38 cellular contexts compared by ENCODE assay signal in genomic region chr2:154329510-154329909, GRCh38.
"Had no signal": no experiment of that assay in that cellular context is flagged by ENCODE, and none has a peak within 500 bp of the region (broad histone marks: within the 10 kb centered on the region; RNA-seq: fewer than 3 reads in every experiment).

No MANE protein-coding gene starts in this region.

- H3K36me3 ChIP-seq: adrenal gland, ascending aorta, breast epithelium, cardiac muscle cell had no signal

- H3K9me3 Mint-ChIP-seq: activated naive CD4-positive, alpha-beta T cell treated with anti-CD3 and anti-CD28 coated beads for 36 hours; activated naive CD4-positive, alpha-beta T cell treated with anti-CD3 and anti-CD28 coated beads, Interleukin-2, amount 10 ng/mL, durations not matched to agents 7 days and 5 days; activated naive CD4-positive, alpha-beta T cell treated with anti-CD3 and anti-CD28 coated beads, Interleukin-2, amount 50 U/mL, for 24 hours; activated naive CD8-positive, alpha-beta T cell treated with anti-CD3 and anti-CD28 coated beads for 36 hours; activated naive CD8-positive, alpha-beta T cell treated with anti-CD3 and anti-CD28 coated beads, Interleukin-2, amount 10 ng/mL, durations not matched to agents 7 days and 5 days; activated naive CD8-positive, alpha-beta T cell treated with anti-CD3 and anti-CD28 coated beads, Interleukin-2, amount 50 U/mL, for 24 hours; activated T-cell treated with anti-CD3 and anti-CD28 coated beads, Interleukin-2, amount 50 U/mL, for 24 hours; activated T-helper 1 cell treated with anti-CD3 and anti-CD28 coated beads, Interleukin-12 subunit alpha, Interleukin-12 subunit beta, Interleukin-2, Interleukin-4 antibody, amounts not matched to agents 30 ng/mL and 10 ng/mL and 1 ng/mL, durations not matched to agents 14 hours and 24 hours and 36 hours; activated T-helper 2 cell treated with anti-CD3 and anti-CD28 coated beads, Interferon-gamma antibody, Interleukin-2, Interleukin-4, amounts not matched to agents 10 μg/mL and 5 μg/mL and 100 μg/mL, durations not matched to agents 14 hours and 24 hours and 36 hours; brain had no signal

- DNase-seq: activated effector memory CD4-positive, alpha-beta T cell treated with anti-CD3 and anti-CD28 coated beads, Interleukin-2, amount 50 U/mL, for 16 hours; activated effector memory CD4-positive, alpha-beta T cell treated with Interleukin-2 at 50 U/mL for 16 hours; activated gamma-delta T cell; activated gamma-delta T cell treated with Interleukin-2 at 50 U/mL for 16 hours; activated naive CD4-positive, alpha-beta T cell; activated naive CD4-positive, alpha-beta T cell treated with anti-CD3 and anti-CD28 coated beads for 36 hours; activated naive CD4-positive, alpha-beta T cell treated with anti-CD3 and anti-CD28 coated beads, Interleukin-2, amount 10 ng/mL, durations not matched to agents 7 days and 5 days; activated naive CD4-positive, alpha-beta T cell treated with anti-CD3 and anti-CD28 coated beads, Interleukin-2, amount 50 U/mL, for 16 hours; activated naive CD4-positive, alpha-beta T cell treated with Interleukin-2 at 50 U/mL for 16 hours; activated naive CD8-positive, alpha-beta T cell treated with anti-CD3 and anti-CD28 coated beads for 36 hours; activated naive CD8-positive, alpha-beta T cell treated with anti-CD3 and anti-CD28 coated beads, Interleukin-2, amount 10 ng/mL, durations not matched to agents 7 days and 5 days; activated naive CD8-positive, alpha-beta T cell treated with anti-CD3 and anti-CD28 coated beads, Interleukin-2, amount 50 U/mL, for 24 hours; activated T-cell treated with anti-CD3 and anti-CD28 coated beads for 4 hours; activated T-cell treated with anti-CD3 and anti-CD28 coated beads, Interleukin-2, amount 50 U/mL, for 1 hour; activated T-cell treated with anti-CD3 and anti-CD28 coated beads, Interleukin-2, amount 50 U/mL, for 24 hours; activated T-cell treated with anti-CD3 and anti-CD28 coated beads, Interleukin-2, amount 50 U/mL, for 4 hours; activated T-cell treated with anti-CD3 and anti-CD28 coated beads, Interleukin-2, amount 50 U/mL, for 48 hours; activated T-cell treated with anti-CD3 and anti-CD28 coated beads, Interleukin-2, amount 50 U/mL, for 72 hours; adrenal gland; amniotic stem cell; amygdala; anterior cingulate cortex; aorta; body of pancreas; caudate nucleus; central memory CD4-positive, alpha-beta T cell; cerebellar nuclear complex had no signal

- H3K9me3 ChIP-seq: adrenal gland, ascending aorta, body of pancreas, breast epithelium had no signal

- H3K27me3 ChIP-seq: adrenal gland, ascending aorta, body of pancreas, breast epithelium, cardiac muscle cell had no signal

- H3K36me3 Mint-ChIP-seq: activated naive CD4-positive, alpha-beta T cell treated with anti-CD3 and anti-CD28 coated beads, Interleukin-2, amount 10 ng/mL, durations not matched to agents 7 days and 5 days; activated naive CD4-positive, alpha-beta T cell treated with anti-CD3 and anti-CD28 coated beads, Interleukin-2, amount 50 U/mL, for 24 hours; activated naive CD4-positive, alpha-beta T cell treated with anti-CD3 and anti-CD28 coated beads, Interleukin-2, amount 50 U/mL, for 72 hours; activated naive CD8-positive, alpha-beta T cell; activated naive CD8-positive, alpha-beta T cell treated with anti-CD3 and anti-CD28 coated beads for 36 hours; activated naive CD8-positive, alpha-beta T cell treated with anti-CD3 and anti-CD28 coated beads, Interleukin-2, amount 10 ng/mL, durations not matched to agents 7 days and 5 days; brain had no signal

- H3K4me1 ChIP-seq: adrenal gland, ascending aorta, body of pancreas, breast epithelium had no signal

- H3K4me3 Mint-ChIP-seq: activated naive CD4-positive, alpha-beta T cell treated with anti-CD3 and anti-CD28 coated beads for 36 hours; activated naive CD4-positive, alpha-beta T cell treated with anti-CD3 and anti-CD28 coated beads, Interleukin-2, amount 10 ng/mL, durations not matched to agents 7 days and 5 days; activated naive CD4-positive, alpha-beta T cell treated with anti-CD3 and anti-CD28 coated beads, Interleukin-2, amount 50 U/mL, for 24 hours; activated naive CD8-positive, alpha-beta T cell; activated naive CD8-positive, alpha-beta T cell treated with anti-CD3 and anti-CD28 coated beads for 36 hours; activated naive CD8-positive, alpha-beta T cell treated with anti-CD3 and anti-CD28 coated beads, Interleukin-2, amount 10 ng/mL, durations not matched to agents 7 days and 5 days; activated naive CD8-positive, alpha-beta T cell treated with anti-CD3 and anti-CD28 coated beads, Interleukin-2, amount 50 U/mL, for 24 hours; activated T-cell treated with anti-CD3 and anti-CD28 coated beads, Interleukin-2, amount 50 U/mL, for 24 hours; activated T-cell treated with anti-CD3 and anti-CD28 coated beads, Interleukin-2, amount 50 U/mL, for 4 hours; activated T-cell treated with anti-CD3 and anti-CD28 coated beads, Interleukin-2, amount 50 U/mL, for 72 hours; activated T-helper 1 cell treated with anti-CD3 and anti-CD28 coated beads, Interleukin-12 subunit alpha, Interleukin-12 subunit beta, Interleukin-2, Interleukin-4 antibody, amounts not matched to agents 30 ng/mL and 10 ng/mL and 1 ng/mL, durations not matched to agents 14 hours and 24 hours and 36 hours; activated T-helper 17 cell treated with anti-CD3 and anti-CD28 coated beads, Interleukin-2, amount 50 U/mL, for 72 hours; brain; central memory CD8-positive, alpha-beta T cell had no signal

- H3K27me3 Mint-ChIP-seq: activated naive CD4-positive, alpha-beta T cell treated with anti-CD3 and anti-CD28 coated beads, Interleukin-2, amount 10 ng/mL, durations not matched to agents 7 days and 5 days; activated naive CD4-positive, alpha-beta T cell treated with anti-CD3 and anti-CD28 coated beads, Interleukin-2, amount 50 U/mL, for 24 hours; activated naive CD8-positive, alpha-beta T cell; activated naive CD8-positive, alpha-beta T cell treated with anti-CD3 and anti-CD28 coated beads for 36 hours; activated naive CD8-positive, alpha-beta T cell treated with anti-CD3 and anti-CD28 coated beads, Interleukin-2, amount 10 ng/mL, durations not matched to agents 7 days and 5 days; activated naive CD8-positive, alpha-beta T cell treated with anti-CD3 and anti-CD28 coated beads, Interleukin-2, amount 50 U/mL, for 24 hours; activated T-cell treated with anti-CD3 and anti-CD28 coated beads, Interleukin-2, amount 50 U/mL, for 24 hours; activated T-helper 17 cell treated with anti-CD3 and anti-CD28 coated beads, Interleukin-2, amount 50 U/mL, for 72 hours; central memory CD8-positive, alpha-beta T cell had no signal

- H3K4me1 Mint-ChIP-seq: activated naive CD4-positive, alpha-beta T cell treated with anti-CD3 and anti-CD28 coated beads, Interleukin-2, amount 10 ng/mL, durations not matched to agents 7 days and 5 days; activated naive CD4-positive, alpha-beta T cell treated with anti-CD3 and anti-CD28 coated beads, Interleukin-2, amount 50 U/mL, for 24 hours; activated naive CD8-positive, alpha-beta T cell treated with anti-CD3 and anti-CD28 coated beads for 36 hours; activated naive CD8-positive, alpha-beta T cell treated with anti-CD3 and anti-CD28 coated beads, Interleukin-2, amount 10 ng/mL, durations not matched to agents 7 days and 5 days; activated naive CD8-positive, alpha-beta T cell treated with anti-CD3 and anti-CD28 coated beads, Interleukin-2, amount 50 U/mL, for 24 hours; activated T-helper 17 cell treated with anti-CD3 and anti-CD28 coated beads, Interleukin-2, amount 50 U/mL, for 72 hours; central memory CD8-positive, alpha-beta T cell had no signal

- H3K27ac Mint-ChIP-seq: activated naive CD4-positive, alpha-beta T cell treated with anti-CD3 and anti-CD28 coated beads for 36 hours; activated naive CD4-positive, alpha-beta T cell treated with anti-CD3 and anti-CD28 coated beads, Interleukin-2, amount 10 ng/mL, durations not matched to agents 7 days and 5 days; activated naive CD4-positive, alpha-beta T cell treated with anti-CD3 and anti-CD28 coated beads, Interleukin-2, amount 50 U/mL, for 24 hours; activated naive CD4-positive, alpha-beta T cell treated with anti-CD3 and anti-CD28 coated beads, Interleukin-2, amount 50 U/mL, for 72 hours; activated naive CD8-positive, alpha-beta T cell; activated naive CD8-positive, alpha-beta T cell treated with anti-CD3 and anti-CD28 coated beads for 36 hours; activated naive CD8-positive, alpha-beta T cell treated with anti-CD3 and anti-CD28 coated beads, Interleukin-2, amount 10 ng/mL, durations not matched to agents 7 days and 5 days; activated naive CD8-positive, alpha-beta T cell treated with anti-CD3 and anti-CD28 coated beads, Interleukin-2, amount 50 U/mL, for 24 hours; activated T-cell treated with anti-CD3 and anti-CD28 coated beads, Interleukin-2, amount 50 U/mL, for 24 hours; activated T-cell treated with anti-CD3 and anti-CD28 coated beads, Interleukin-2, amount 50 U/mL, for 72 hours; activated T-helper 1 cell treated with anti-CD3 and anti-CD28 coated beads, Interleukin-12 subunit alpha, Interleukin-12 subunit beta, Interleukin-2, Interleukin-4 antibody, amounts not matched to agents 30 ng/mL and 10 ng/mL and 1 ng/mL, durations not matched to agents 14 hours and 24 hours and 36 hours; activated T-helper 17 cell treated with anti-CD3 and anti-CD28 coated beads, Interleukin-2, amount 50 U/mL, for 72 hours; activated T-helper 2 cell treated with anti-CD3 and anti-CD28 coated beads, Interferon-gamma antibody, Interleukin-2, Interleukin-4, amounts not matched to agents 10 μg/mL and 5 μg/mL and 100 μg/mL, durations not matched to agents 14 hours and 24 hours and 36 hours; brain had no signal

- H3K4me3 ChIP-seq: adrenal gland, ascending aorta, body of pancreas, breast epithelium, cardiac muscle cell had no signal

- ATAC-seq: activated naive CD4-positive, alpha-beta T cell treated with anti-CD3 and anti-CD28 coated beads, Interleukin-2, amount 50 U/mL, for 72 hours; activated naive CD8-positive, alpha-beta T cell treated with anti-CD3 and anti-CD28 coated beads, Interleukin-2, amount 50 U/mL, for 24 hours; activated T-cell treated with anti-CD3 and anti-CD28 coated beads, Interleukin-2, amount 50 U/mL, for 4 hours; activated T-cell treated with anti-CD3 and anti-CD28 coated beads, Interleukin-2, amount 50 U/mL, for 72 hours; activated T-helper 17 cell treated with anti-CD3 and anti-CD28 coated beads, Interleukin-2, amount 50 U/mL, for 72 hours; body of pancreas had no signal

- H3K27ac ChIP-seq: adrenal gland, ascending aorta, body of pancreas, breast epithelium, cardiac muscle cell had no signal
